In the genomic region with DNA sequence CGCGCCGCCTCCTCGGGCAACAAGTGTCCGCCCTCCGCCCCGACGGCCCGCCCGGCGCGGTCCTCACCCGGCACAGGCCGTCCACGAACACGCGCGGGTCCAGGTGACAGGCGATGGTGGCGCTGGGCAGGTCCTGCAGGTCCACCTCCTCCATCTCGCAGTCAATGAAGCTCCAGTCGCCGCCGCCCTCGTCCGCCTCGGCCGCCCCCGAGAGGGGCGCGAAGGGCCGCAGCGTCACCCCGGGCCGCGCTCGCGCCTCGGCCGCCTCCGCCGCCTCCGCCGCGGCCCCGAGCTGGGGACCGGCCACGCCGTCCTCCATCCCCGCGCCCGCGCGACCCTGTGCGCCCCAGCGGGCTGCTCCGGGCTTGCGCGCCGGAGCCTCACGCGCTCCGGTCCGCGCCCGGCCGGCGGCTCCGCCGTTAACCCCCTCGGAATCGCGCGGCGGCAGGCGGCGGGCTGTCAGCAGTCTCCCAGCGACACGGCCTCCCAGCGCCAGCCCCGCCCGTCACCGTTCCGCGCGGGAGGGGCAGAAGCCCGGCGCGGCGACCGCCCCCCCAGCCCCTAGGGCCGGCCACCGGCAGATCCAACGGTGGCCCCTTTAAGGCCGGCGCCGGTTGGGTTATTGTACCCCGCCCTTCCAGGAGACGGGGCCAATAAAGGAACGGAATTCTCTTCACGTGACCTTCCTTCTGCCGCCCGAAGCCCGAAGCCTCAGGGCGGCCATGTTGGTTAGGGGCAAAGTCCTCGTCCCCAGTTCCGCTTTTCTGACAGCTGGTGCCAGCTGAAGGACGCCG, we compare ENCODE assay signal across 8 cellular contexts. TPM values are rescaled to one million over a fixed set of nuclear protein-coding genes. Genes with fewer than 3 reads are reported as not detected.
A peak's percentile ranks its signal among the peaks of the same experiment; 100 is the strongest.
DNase-seq lines count a peak whose midpoint lies in the region; ATAC-seq, FAIRE-seq and TF ChIP-seq lines count a peak whose summit lies in the region.

A gene (minus strand): TSS at position 421 of the 794 bp plus-strand sequence. CDS start 102 bp downstream, at position 319.

- no peaks in the 10 kb centered on the region for H3K9me3 ChIP-seq in small intestine (ENCODE audit: control insufficient read depth, low read depth)

- peak within 1 kb of the TSS; percentile 67 to 83 for H3K4me3 ChIP-seq in cardiac fibroblast (replicated peaks in 1 of 2; ENCODE audit: low read depth in 2 of 2, low read length in 2 of 2)
- H3K4me3 ChIP-seq in small intestine (ENCODE audit: low read depth in 1 of 2, low read length in 2 of 2): peak within 1 kb of the TSS; percentile 74 to 84

- POLR2A ChIA-PET in activated B cell treated with CpG ODN at 0.5 μM for 24 hours (lab: Charles Lee): interaction anchor here (0.6 kb wide), 1 partner anchor 40 kb away, joined by 7 read pairs; no protein-coding TSS in a partner anchor

- H3K4me1 Mint-ChIP-seq in activated B cell treated with CpG ODN at 0.5 μM for 24 hours: peaks cover 7% of the 10 kb centered on the region

- H3K36me3 ChIP-seq in small intestine (ENCODE audit: control insufficient read depth in 2 of 2, insufficient read depth in 2 of 2, low read length in 2 of 2): no peaks in the 10 kb centered on the region

- H3K27me3 Mint-ChIP-seq in activated B cell treated with CpG ODN at 0.5 μM for 24 hours: peaks cover 1% of the 10 kb centered on the region

- CTCF ChIA-PET in activated B cell treated with CpG ODN at 0.5 μM for 24 hours (lab: Charles Lee): interaction anchor here (2.7 kb wide), 1 partner anchor 12 kb away, joined by 10 read pairs; no protein-coding TSS in a partner anchor

- intact Hi-C loops in activated B cell treated with CpG ODN at 0.5 μM for 24 hours (cut with micrococcal nuclease): loop anchor here (1.0 to 5.0 kb wide), 4 partner anchors 16 to 973 kb away; a partner anchor contains a TSS

- no peaks in the 10 kb centered on the region for H3K4me1 ChIP-seq in small intestine (ENCODE audit: control insufficient read depth in 2 of 2, insufficient read depth in 1 of 2, low read depth in 1 of 2, low read length in 1 of 2)

- no peak for FAIRE-seq in small intestine (lab: Jason Lieb, UNC)

- H3K27ac ChIP-seq in small intestine (ENCODE audit: low read depth in 1 of 2, low read length in 1 of 2): peak within 1 kb of the TSS; percentile 83 to 90

- H3K36me3 Mint-ChIP-seq in activated B cell treated with CpG ODN at 0.5 μM for 24 hours (ENCODE audit: low read depth): no peaks in the 10 kb centered on the region

- ATAC-seq in GM18909 (IDR thresholded peaks at IDR 0.05; ENCODE audit: poor library complexity, unreplicated experiment) (peak; percentile 95), HG03159 (IDR thresholded peaks at IDR 0.05; ENCODE audit: unreplicated experiment) (peak; percentile 96), activated B cell treated with CpG ODN at 0.5 μM for 24 hours (ENCODE audit: low read depth) (peak; percentile 94)

- H3K27ac Mint-ChIP-seq in activated B cell treated with CpG ODN at 0.5 μM for 24 hours: peak within 1 kb of the TSS; percentile 82

- TF ChIP-seq CTCF in activated B cell treated with CpG ODN at 0.5 μM for 24 hours (IDR thresholded peaks at IDR 0.05): no peak
- no peak for TF ChIP-seq CTCF in cardiac fibroblast (IDR thresholded peaks at IDR 0.05; ENCODE audit: low read depth, low read length)

- no peaks in the 10 kb centered on the region for H3K27me3 ChIP-seq in small intestine (ENCODE audit: control insufficient read depth in 2 of 2, insufficient read depth in 2 of 2, low read length in 2 of 2)

- peak within 1 kb of the TSS; percentile 82 for H3K4me3 Mint-ChIP-seq in activated B cell treated with CpG ODN at 0.5 μM for 24 hours

- DNase-seq in AG08395 (ENCODE audit: low spot score): peak; percentile 97
- peak; percentile 95 for DNase-seq in NCI-H2227 (lab: John Stamatoyannopoulos, UW; ENCODE audit: unreplicated experiment)
- peak; percentile 78 for DNase-seq in activated B cell treated with CpG ODN at 0.5 μM for 24 hours
- DNase-seq in cardiac fibroblast (ENCODE audit: low read depth in 2 of 2): peak; percentile 93 to 94
- DNase-seq in iPS-NIHi7 (ENCODE audit: extremely low spot score): peak; percentile 96
- peak; percentile 98 for DNase-seq in small intestine

- 1% methylated on average over 53 to 109 of the region's 109 CpGs for WGBS in small intestine, 3 donors

- H3K9me3 Mint-ChIP-seq in activated B cell treated with CpG ODN at 0.5 μM for 24 hours: no peaks in the 10 kb centered on the region

RNA-seq across cellular contexts. Expression of the gene that starts here (rescaled TPM):
- total RNA-seq in activated B cell treated with CpG ODN at 0.5 μM for 24 hours: 5.8 and 6.3 TPM in 2 replicates
- polyA plus RNA-seq in small intestine: 10 to 100 TPM; 23.6 to 38.9 (median 31.6) TPM

Comparison
In these comparisons a context has a peak if more than half of its experiments do, and no peak if none do; other contexts are left out.
1. Peak in every context shown above with its lines: DNase-seq, ATAC-seq, H3K4me3 ChIP-seq and H3K27ac ChIP-seq.